ENCODE assay signal across 1 cellular context in genomic region chr16:85527767-85528297, GRCh38.
TF ChIP-seq lines count a peak whose summit lies in the region.

No MANE protein-coding gene starts in this region.

TF ChIP-seq in K562, 482 proteins besides CTCF, POLR2A, EP300 and RAD21 (continued from another document):
- TF ChIP-seq ZNF592 (IDR thresholded peaks at IDR 0.05) (0 out of 2 replicates have a peak, but pooled peaks have one; percentile 36), VEZF1 (CRISPR knock-in tag; IDR thresholded peaks at IDR 0.05) (0 out of 2 replicates have a peak, but pooled peaks have one; percentile 9), EHMT2 (IDR thresholded peaks at IDR 0.05) (no peak), FOS (IDR thresholded peaks at IDR 0.05; ENCODE audit: extremely low read depth, insufficient read length) (no peak), E2F4 (CRISPR knock-in tag; IDR thresholded peaks at IDR 0.05; ENCODE audit: low read depth) (0 out of 2 replicates have a peak, but pooled peaks have one; percentile 8), ZNF511 (CRISPR knock-in tag; IDR thresholded peaks at IDR 0.05) (no peak), DMBX1 (CRISPR knock-in tag; IDR thresholded peaks at IDR 0.05; ENCODE audit: borderline replicate concordance) (no peak), ELK1 (CRISPR knock-in tag; IDR thresholded peaks at IDR 0.05) (no peak), EGR1 (conservative IDR thresholded peaks at IDR 0.05) (peak; percentile 88), ARNT (IDR thresholded peaks at IDR 0.05) (no peak), TAL1 (IDR thresholded peaks at IDR 0.05) (no peak), L3MBTL2 (IDR thresholded peaks at IDR 0.05) (peak; percentile 34), TEAD1 (CRISPR knock-in tag; IDR thresholded peaks at IDR 0.05) (no peak), HDAC3 (IDR thresholded peaks at IDR 0.05; ENCODE audit: borderline replicate concordance, partially characterized antibody) (no peak), E2F6 (IDR thresholded peaks at IDR 0.05; ENCODE audit: borderline replicate concordance in 1 of 2, extremely low read depth in 1 of 2, insufficient read depth in 1 of 2, insufficient read length in 1 of 2, low read depth in 1 of 2, low read length in 1 of 2, poor library complexity in 1 of 2, severe bottlenecking in 1 of 2) (no peak), ZKSCAN8 (CRISPR knock-in tag; IDR thresholded peaks at IDR 0.05) (0 out of 2 replicates have a peak, but pooled peaks have one; percentile 2), TSC22D4 (tag; IDR thresholded peaks at IDR 0.05) (no peak), MECOM (CRISPR knock-in tag; IDR thresholded peaks at IDR 0.05) (0 out of 2 replicates have a peak, but pooled peaks have one; percentile 30), TSHZ1 (CRISPR knock-in tag; IDR thresholded peaks at IDR 0.05) (no peak), ZNF395 (CRISPR knock-in tag; IDR thresholded peaks at IDR 0.05) (no peak), ZNF212 (CRISPR knock-in tag; IDR thresholded peaks at IDR 0.05) (no peak), CREB3 (tag; conservative IDR thresholded peaks at IDR 0.05; ENCODE audit: low read depth) (0 out of 2 replicates have a peak, but pooled peaks have one; percentile 37), TRIM28 (IDR thresholded peaks at IDR 0.05) (no peak), TFAP4 (CRISPR knock-in tag; IDR thresholded peaks at IDR 0.05; ENCODE audit: borderline replicate concordance) (peak; percentile 19; the same call in 1 of the 2 replicates)
